ENCODE assay signal across 14 cellular contexts in the genomic region with DNA sequence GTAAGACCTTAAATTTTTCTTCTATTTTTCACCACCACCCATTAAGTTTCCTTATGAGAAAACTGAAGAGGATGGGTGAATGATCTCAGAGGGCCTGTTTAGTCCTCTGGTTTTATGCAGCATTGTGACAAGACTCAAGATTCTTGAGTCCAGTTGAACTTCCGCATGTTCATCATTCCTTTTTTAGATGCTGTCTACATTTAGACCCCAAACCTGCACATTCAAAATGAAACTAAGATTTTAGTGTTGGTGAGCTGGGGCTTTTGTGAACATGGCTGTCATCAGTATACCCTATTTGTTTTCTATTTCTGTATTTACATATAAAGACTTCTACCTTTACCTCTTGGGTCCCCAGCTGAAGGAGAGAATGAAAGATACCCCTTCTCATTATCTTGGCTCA. TPM values are rescaled to one million over a fixed set of nuclear protein-coding genes. Genes with fewer than 3 reads are reported as not detected.
A peak's percentile ranks its signal among the peaks of the same experiment; 100 is the strongest.
DNase-seq lines count a peak whose midpoint lies in the region; ATAC-seq, FAIRE-seq and TF ChIP-seq lines count a peak whose summit lies in the region.
"Had no signal": no experiment of that assay in that cellular context is flagged by ENCODE, and none has a peak within 500 bp of the region (broad histone marks: within the 10 kb centered on the region; RNA-seq: fewer than 3 reads in every experiment).

No MANE protein-coding gene starts in this region.

- peaks cover 15% of the 10 kb centered on the region for H4K20me1 ChIP-seq in Loucy (ENCODE audit: insufficient read depth, low read length, poor library complexity, severe bottlenecking)

- intact Hi-C loops in right lobe of liver (cut with DNase I) = loop anchor here (5.0 to 10.0 kb wide), 2 partner anchors 179 to 181 kb away; no protein-coding TSS in a partner anchor

- DNase-seq in GM12891 (ENCODE audit: insufficient read length, low spot score) (peak; percentile 30), H54 (ENCODE audit: insufficient read length, low spot score) (no peak), KG1 (lab: John Stamatoyannopoulos, UW) (no peak), right lobe of liver (no peak), COLO668 (lab: John Stamatoyannopoulos, UW; ENCODE audit: unreplicated experiment) (no peak)
- DNase-seq: activated T-cell treated with anti-CD3 and anti-CD28 coated beads for 4 hours, NCI-H146, nephron progenitor cell had no signal

- H3K27me3 ChIP-seq in Loucy (ENCODE audit: insufficient read depth, low read length, poor library complexity, severe bottlenecking) = no peaks in the 10 kb centered on the region
- H3K27me3 ChIP-seq in right lobe of liver = no peaks in the 10 kb centered on the region
- H3K27me3 ChIP-seq: BLaER1 treated with 17β-estradiol and CSF1 and Interleukin-3, amounts not matched to agents 10 nM and 100 nM had no signal

- H3K9me3 ChIP-seq in Loucy (ENCODE audit: insufficient read depth, low read depth, low read length) (no peaks in the 10 kb centered on the region), right lobe of liver (no peaks in the 10 kb centered on the region)
- H3K9me3 ChIP-seq: BLaER1 treated with 17β-estradiol and CSF1 and Interleukin-3, amounts not matched to agents 10 nM and 100 nM; SJSA1 had no signal

- ATAC-seq in GM19328 (IDR thresholded peaks at IDR 0.05; ENCODE audit: unreplicated experiment) (peak; percentile 63), HG02884 (IDR thresholded peaks at IDR 0.05; ENCODE audit: unreplicated experiment) (peak; percentile 71), right lobe of liver (no peak)

- FAIRE-seq in GM12891 (lab: Jason Lieb, UNC) (peak; percentile 84), H54 (lab: Jason Lieb, UNC) (no peak)

- H3K79me2 ChIP-seq in Loucy (ENCODE audit: insufficient read depth, low read length) = peaks cover 53% of the 10 kb centered on the region

- H3K4me1 ChIP-seq in Loucy (ENCODE audit: insufficient read depth, low read length, poor library complexity, severe bottlenecking) (peaks cover 33% of the 10 kb centered on the region), right lobe of liver (peaks cover 0 to 6% (median 4%) of the 10 kb centered on the region in 4 donors)

- no peak overlapping the region for H2AFZ ChIP-seq in Loucy (ENCODE audit: low read length)

- H3F3A ChIP-seq in Loucy (ENCODE audit: low read depth) = 0 out of 2 replicates have a peak, but pooled peaks cover 3% of the 10 kb centered on the region

- no peaks in the 10 kb centered on the region for H3K9me2 ChIP-seq in Loucy (replicated peaks; ENCODE audit: low read depth, low read length)

- H3K9ac ChIP-seq in Loucy (ENCODE audit: low read depth, low read length, poor library complexity, severe bottlenecking) = no peak overlapping the region
- H3K9ac ChIP-seq: BLaER1 treated with 17β-estradiol and CSF1 and Interleukin-3, amounts not matched to agents 10 nM and 100 nM had no signal

- H3K4me3 ChIP-seq in Loucy (ENCODE audit: low read length, poor library complexity, severe bottlenecking) = no peak overlapping the region
- H3K4me3 ChIP-seq in right lobe of liver = no peak overlapping the region
- H3K4me3 ChIP-seq: BLaER1 treated with 17β-estradiol and CSF1 and Interleukin-3, amounts not matched to agents 10 nM and 100 nM; SJSA1 had no signal

- H3K4me2 ChIP-seq in Loucy (ENCODE audit: low read depth, low read length, poor library complexity, severe bottlenecking) = peak overlapping the region; percentile 29
- H3K4me2 ChIP-seq: BLaER1 treated with 17β-estradiol and CSF1 and Interleukin-3, amounts not matched to agents 10 nM and 100 nM had no signal

- no peak for TF ChIP-seq CTCF in Loucy (conservative IDR thresholded peaks at IDR 0.05; ENCODE audit: low read length)
- no peak for TF ChIP-seq CTCF in right lobe of liver (IDR thresholded peaks at IDR 0.05)

- 100% methylated on average over 1 of the region's 1 CpG for WGBS in right lobe of liver (ENCODE audit: insufficient coverage, low coverage, low lambda C conversion rate, missing lambda C conversion rate)

- TF ChIP-seq POLR2A in GM12891 (IDR thresholded peaks at IDR 0.05; ENCODE audit: low read depth, low read length) (no peak), H54 (IDR thresholded peaks at IDR 0.05; ENCODE audit: low read depth, low read length) (no peak), right lobe of liver (IDR thresholded peaks at IDR 0.05) (no peak)

- no peak overlapping the region for H3K27ac ChIP-seq in right lobe of liver
- H3K27ac ChIP-seq: BLaER1 treated with 17β-estradiol and CSF1 and Interleukin-3, amounts not matched to agents 10 nM and 100 nM; SJSA1 had no signal

- H3K36me3 ChIP-seq in Loucy (ENCODE audit: insufficient read depth, low read length) = peaks cover 34% of the 10 kb centered on the region; the same call in 1 of the 2 replicates
- H3K36me3 ChIP-seq in right lobe of liver = no peaks in the 10 kb centered on the region

TF ChIP-seq in GM12891, 5 proteins besides CTCF, POLR2A, EP300 and RAD21:
- no peak for TF ChIP-seq POLR2AphosphoS5 (IDR thresholded peaks at IDR 0.05; ENCODE audit: low read depth, low read length)
- no peak for TF ChIP-seq SPI1 (IDR thresholded peaks at IDR 0.05; ENCODE audit: low read depth, low read length)
- 0 out of 2 replicates have a peak, but pooled peaks have one; percentile 21 for TF ChIP-seq POU2F2 (IDR thresholded peaks at IDR 0.05; ENCODE audit: low read depth, low read length)

RNA-seq across cellular contexts. Expression of a gene that starts 31.1 kb away (rescaled TPM):
- polyA plus RNA-seq in GM12891 (2012; ENCODE audit: low read depth, missing spikeins) = 11.7 TPM
- total RNA-seq in right lobe of liver = 10 to 100 TPM; 23.0 to 64.5 (median 38.5) TPM

RNA-seq across cellular contexts. Expression of a gene that starts 38.8 kb away (rescaled TPM):
- polyA plus RNA-seq in GM12891 (2012; ENCODE audit: low read depth, missing spikeins) = not detected
- total RNA-seq in right lobe of liver = not detected
- total RNA-seq: H4, SJSA1 had no signal

RNA-seq across cellular contexts. Expression of a gene that starts 55.9 kb away (rescaled TPM):
- polyA plus RNA-seq in GM12891 (2012; ENCODE audit: low read depth, missing spikeins) = not detected
- total RNA-seq in right lobe of liver = not detected
- total RNA-seq: H4, SJSA1 had no signal

Comparison
In these comparisons a context has a peak if more than half of its experiments do, and no peak if none do; other contexts are left out.
1. ATAC-seq: peak in GM19328 (single experiment) and HG02884 (single experiment); none in right lobe of liver (0 of 4).